Comparison of ENCODE assay signal across 29 cellular contexts in genomic region chr12:10688042-10688441, GRCh38.
"Had no signal": no experiment of that assay in that cellular context is flagged by ENCODE, and none has a peak within 500 bp of the region (broad histone marks: within the 10 kb centered on the region; RNA-seq: fewer than 3 reads in every experiment).

No MANE protein-coding gene starts in this region.

- H3K4me3 ChIP-seq: adrenal gland, ascending aorta, body of pancreas, breast epithelium, cardiac muscle cell had no signal

- H3K27ac ChIP-seq: adrenal gland, ascending aorta, body of pancreas, brain microvascular endothelial cell, breast epithelium, cardiac muscle cell had no signal

- H3K9me3 ChIP-seq: adrenal gland, ascending aorta, body of pancreas, breast epithelium had no signal

- H3K36me3 ChIP-seq: adrenal gland, ascending aorta, brain microvascular endothelial cell, breast epithelium, cardiac muscle cell had no signal

- H3K4me1 ChIP-seq: adrenal gland, ascending aorta, body of pancreas, breast epithelium had no signal

- DNase-seq: activated effector memory CD4-positive, alpha-beta T cell treated with anti-CD3 and anti-CD28 coated beads, Interleukin-2, amount 50 U/mL, for 16 hours; activated effector memory CD4-positive, alpha-beta T cell treated with Interleukin-2 at 50 U/mL for 16 hours; activated gamma-delta T cell; activated gamma-delta T cell treated with Interleukin-2 at 50 U/mL for 16 hours; activated naive CD4-positive, alpha-beta T cell; activated naive CD4-positive, alpha-beta T cell treated with anti-CD3 and anti-CD28 coated beads for 36 hours; activated naive CD4-positive, alpha-beta T cell treated with anti-CD3 and anti-CD28 coated beads, Interleukin-2, amount 10 ng/mL, durations not matched to agents 7 days and 5 days; activated naive CD4-positive, alpha-beta T cell treated with anti-CD3 and anti-CD28 coated beads, Interleukin-2, amount 50 U/mL, for 16 hours; activated naive CD4-positive, alpha-beta T cell treated with Interleukin-2 at 50 U/mL for 16 hours; activated naive CD8-positive, alpha-beta T cell treated with anti-CD3 and anti-CD28 coated beads for 36 hours; activated naive CD8-positive, alpha-beta T cell treated with anti-CD3 and anti-CD28 coated beads, Interleukin-2, amount 10 ng/mL, durations not matched to agents 7 days and 5 days; activated naive CD8-positive, alpha-beta T cell treated with anti-CD3 and anti-CD28 coated beads, Interleukin-2, amount 50 U/mL, for 24 hours; activated T-cell treated with anti-CD3 and anti-CD28 coated beads, Interleukin-2, amount 50 U/mL, for 24 hours; activated T-cell treated with anti-CD3 and anti-CD28 coated beads, Interleukin-2, amount 50 U/mL, for 4 hours; activated T-cell treated with anti-CD3 and anti-CD28 coated beads, Interleukin-2, amount 50 U/mL, for 48 hours; activated T-cell treated with anti-CD3 and anti-CD28 coated beads, Interleukin-2, amount 50 U/mL, for 72 hours; adrenal gland; amniotic stem cell; amygdala; anterior cingulate cortex; aorta; body of pancreas; brain microvascular endothelial cell; caudate nucleus; central memory CD4-positive, alpha-beta T cell; cerebellar nuclear complex had no signal
